8 cellular contexts compared by ENCODE assay signal in genomic region chr6:149716584-149716983, GRCh38. TPM values are rescaled to one million over a fixed set of nuclear protein-coding genes. Genes with fewer than 3 reads are reported as not detected.
DNase-seq lines count a peak whose midpoint lies in the region; ATAC-seq and TF ChIP-seq lines count a peak whose summit lies in the region.

No MANE protein-coding gene starts in this region.

- no peaks in the 10 kb centered on the region; a peak in 1 of 5 replicates for H3K9me3 Mint-ChIP-seq in H9
- no peaks in the 10 kb centered on the region for H3K9me3 Mint-ChIP-seq in activated naive CD8-positive, alpha-beta T cell treated with anti-CD3 and anti-CD28 coated beads, Interleukin-2, amount 50 U/mL, for 24 hours

- no peak overlapping the region for H2AFZ ChIP-seq in H9 (ENCODE audit: low read length)
- H2AFZ ChIP-seq in neuronal stem cell (ENCODE audit: low read length), result no peak overlapping the region

- no peak overlapping the region for H2AK5ac ChIP-seq in H9 (ENCODE audit: insufficient read length, low read length)
- no peak overlapping the region for H2AK5ac ChIP-seq in neuronal stem cell (ENCODE audit: low read depth, low read length)

- no peaks in the 10 kb centered on the region for H3K27me3 ChIP-seq in H9 (ENCODE audit: insufficient read depth, low read length)
- no peaks in the 10 kb centered on the region for H3K27me3 ChIP-seq in liver (ENCODE audit: control insufficient read depth in 4 of 4, insufficient read depth in 4 of 4, low read length in 3 of 4)
- no peaks in the 10 kb centered on the region for H3K27me3 ChIP-seq in neuronal stem cell (ENCODE audit: control insufficient read depth in 3 of 3, insufficient read depth in 3 of 3, low read depth in 1 of 3, low read length in 3 of 3)

- H3K9me3 ChIP-seq in H9 (ENCODE audit: control insufficient read depth, low read depth, low read length), result no peaks in the 10 kb centered on the region
- H3K9me3 ChIP-seq in liver (ENCODE audit: control insufficient read depth in 4 of 4, low read length in 3 of 4), result no peaks in the 10 kb centered on the region
- H3K9me3 ChIP-seq in mucosa of descending colon, result no peaks in the 10 kb centered on the region
- no peaks in the 10 kb centered on the region for H3K9me3 ChIP-seq in neuronal stem cell (replicated peaks in 1 of 2; ENCODE audit: control insufficient read depth in 2 of 2, insufficient read depth in 1 of 2, low read depth in 1 of 2, low read length in 2 of 2)

- peaks cover 1 to 11% (median 5%) of the 10 kb centered on the region in 3 experiments; a peak in 4 of 7 replicates for H3K36me3 Mint-ChIP-seq in H9 (ENCODE audit: insufficient read depth in 1 of 3, low read depth in 3 of 3)
- H3K36me3 Mint-ChIP-seq in activated naive CD8-positive, alpha-beta T cell treated with anti-CD3 and anti-CD28 coated beads, Interleukin-2, amount 50 U/mL, for 24 hours (ENCODE audit: low read depth), result peaks cover 10% of the 10 kb centered on the region

- no peak overlapping the region for H3K56ac ChIP-seq in H9 (ENCODE audit: insufficient read length, low read depth, low read length)

- H4K5ac ChIP-seq in H9 (ENCODE audit: insufficient read length, low read depth, low read length), result no peak overlapping the region

- no peak for ATAC-seq in activated naive CD8-positive, alpha-beta T cell treated with anti-CD3 and anti-CD28 coated beads, Interleukin-2, amount 50 U/mL, for 24 hours
- ATAC-seq in mucosa of descending colon (no peak), HG03469 (IDR thresholded peaks at IDR 0.05; ENCODE audit: unreplicated experiment) (no peak)

- peak overlapping the region; percentile 88 to 90 for H3K4me3 Mint-ChIP-seq in H9
- peak overlapping the region; percentile 99 for H3K4me3 Mint-ChIP-seq in activated naive CD8-positive, alpha-beta T cell treated with anti-CD3 and anti-CD28 coated beads, Interleukin-2, amount 50 U/mL, for 24 hours

- no peak overlapping the region for H3T11ph ChIP-seq in H9 (ENCODE audit: low read length)

- no peak for TF ChIP-seq RAD21 in liver (IDR thresholded peaks at IDR 0.05)

- H3K23me2 ChIP-seq in H9 (ENCODE audit: insufficient read length, low read depth, low read length, poor library complexity, severe bottlenecking), result peaks cover 10% of the 10 kb centered on the region

- H2BK120ac ChIP-seq in H9 (ENCODE audit: low read depth, low read length, poor library complexity, severe bottlenecking) (no peak overlapping the region), neuronal stem cell (ENCODE audit: low read depth, low read length) (no peak overlapping the region)

- H2BK20ac ChIP-seq in H9 (ENCODE audit: low read depth, low read length, poor library complexity, severe bottlenecking), result no peak overlapping the region

- H3K9ac ChIP-seq in H9 (ENCODE audit: extremely low read depth, insufficient read length, low read length) (peak overlapping the region; percentile 26), liver (ENCODE audit: low read depth in 1 of 2, low read length in 2 of 2) (peak overlapping the region; percentile 96), neuronal stem cell (ENCODE audit: low read depth, low read length, poor library complexity) (no peak overlapping the region)

- no CpG with 5 or more reads among the region's 3 CpGs for WGBS in H9 (ENCODE audit: extremely low coverage, insufficient read length, low lambda C conversion rate)
- WGBS in liver, result 13% methylated on average over 3 of the region's 3 CpGs
- WGBS in neuronal stem cell (ENCODE audit: extremely low coverage in 2 of 2, insufficient read length in 2 of 2, insufficient replicate concordance in 1 of 2), 2 donors, result no CpG with 5 or more reads among the region's 3 CpGs

- H3K79me1 ChIP-seq in H9 (ENCODE audit: insufficient read depth, low read depth, low read length, poor library complexity, severe bottlenecking), result no peaks in the 10 kb centered on the region
- H3K79me1 ChIP-seq in neuronal stem cell (ENCODE audit: low read depth, low read length), result peaks cover 5% of the 10 kb centered on the region

- H3K79me2 ChIP-seq in H9 (ENCODE audit: insufficient read depth, low read length), result peaks cover 20% of the 10 kb centered on the region; the same call in 1 of the 2 replicates

- H3K27me3 Mint-ChIP-seq in H9 (ENCODE audit: low read depth), result no peaks in the 10 kb centered on the region
- H3K27me3 Mint-ChIP-seq in activated naive CD8-positive, alpha-beta T cell treated with anti-CD3 and anti-CD28 coated beads, Interleukin-2, amount 50 U/mL, for 24 hours, result no peaks in the 10 kb centered on the region

- H3K18ac ChIP-seq in H9 (ENCODE audit: insufficient read length, low read depth, low read length) (no peak overlapping the region), neuronal stem cell (ENCODE audit: low read length) (no peak overlapping the region)

- H3K4ac ChIP-seq in H9 (ENCODE audit: low read depth, low read length) (no peak overlapping the region), neuronal stem cell (ENCODE audit: low read length) (no peak overlapping the region)

- H3K4me1 ChIP-seq in H9 (ENCODE audit: insufficient read depth, low read length) (no peaks in the 10 kb centered on the region), liver (ENCODE audit: control insufficient read depth in 4 of 4, insufficient read depth in 4 of 4, low read length in 3 of 4) (peaks cover 5 to 21% (median 11%) of the 10 kb centered on the region in 4 donors), mucosa of descending colon (ENCODE audit: low read depth) (peaks cover 10% of the 10 kb centered on the region), neuronal stem cell (ENCODE audit: control insufficient read depth in 2 of 2, insufficient read depth in 1 of 2, low read depth in 1 of 2, low read length in 2 of 2) (peaks cover 2 to 10% of the 10 kb centered on the region in 2 donors)

- H4K20me1 ChIP-seq in H9 (ENCODE audit: control insufficient read depth, insufficient read depth, insufficient read length), result no peaks in the 10 kb centered on the region

- H3K23ac ChIP-seq in H9 (ENCODE audit: insufficient read length, low read depth, low read length) (no peak overlapping the region), neuronal stem cell (ENCODE audit: low read depth, low read length, poor library complexity) (no peak overlapping the region)

- H4K8ac ChIP-seq in H9 (replicated peaks; ENCODE audit: insufficient read length, low read depth, low read length) (no peak overlapping the region), neuronal stem cell (ENCODE audit: low read depth, low read length) (no peak overlapping the region)

- H3K27ac ChIP-seq in 22Rv1 (peak overlapping the region; percentile 99), H9 (ENCODE audit: insufficient read length, low read depth, low read length) (no peak overlapping the region), liver (ENCODE audit: low read depth in 1 of 2, low read length in 2 of 2) (peak overlapping the region; percentile 17 to 52), neuronal stem cell (replicated peaks; ENCODE audit: low read length) (no peak overlapping the region)

- peak overlapping the region in 2 of 3 experiments; percentile 29 to 51; a peak in 4 of 7 replicates for H3K27ac Mint-ChIP-seq in H9
- H3K27ac Mint-ChIP-seq in activated naive CD8-positive, alpha-beta T cell treated with anti-CD3 and anti-CD28 coated beads, Interleukin-2, amount 50 U/mL, for 24 hours, result peak overlapping the region; percentile 94

- H4K91ac ChIP-seq in H9 (ENCODE audit: insufficient read length, low read depth, low read length) (no peak overlapping the region), neuronal stem cell (ENCODE audit: low read depth, low read length, poor library complexity) (no peak overlapping the region)

- H2BK12ac ChIP-seq in H9 (ENCODE audit: insufficient read length, low read depth, low read length) (no peak overlapping the region), neuronal stem cell (ENCODE audit: low read length) (no peak overlapping the region)

- no peak overlapping the region for H2BK5ac ChIP-seq in H9 (ENCODE audit: insufficient read length, low read length)
- H2BK5ac ChIP-seq in neuronal stem cell (ENCODE audit: low read length), result no peak overlapping the region

- intact Hi-C loops in mucosa of descending colon (cut with DNase I, micrococcal nuclease), result no loop called here

- H3K4me2 ChIP-seq in H9 (ENCODE audit: insufficient read depth, insufficient read length, low read length) (peak overlapping the region; percentile 94), neuronal stem cell (ENCODE audit: insufficient read depth, low read length, poor library complexity, severe bottlenecking) (no peak overlapping the region)

- TF ChIP-seq CTCF in 22Rv1 (IDR thresholded peaks at IDR 0.05) (no peak), H9 (conservative IDR thresholded peaks at IDR 0.05) (no peak), liver (IDR thresholded peaks at IDR 0.05; ENCODE audit: low read depth, low read length, missing input control) (no peak), mucosa of descending colon (IDR thresholded peaks at IDR 0.05) (no peak)

- H3K4me1 Mint-ChIP-seq in H9, result peaks cover 19 to 22% of the 10 kb centered on the region in 2 experiments
- peaks cover 40% of the 10 kb centered on the region for H3K4me1 Mint-ChIP-seq in activated naive CD8-positive, alpha-beta T cell treated with anti-CD3 and anti-CD28 coated beads, Interleukin-2, amount 50 U/mL, for 24 hours

- H3K14ac ChIP-seq in H9 (ENCODE audit: insufficient read depth, low read length) (no peak overlapping the region), neuronal stem cell (ENCODE audit: low read length) (no peak overlapping the region)

- DNase-seq in H9, result no peak
- no peak for DNase-seq in activated naive CD8-positive, alpha-beta T cell treated with anti-CD3 and anti-CD28 coated beads, Interleukin-2, amount 50 U/mL, for 24 hours
- DNase-seq in mucosa of descending colon, result no peak
- no peak for DNase-seq in neuronal stem cell (ENCODE audit: low spot score)
- DNase-seq in NCI-H2171 (lab: John Stamatoyannopoulos, UW), result no peak

- H3K4me3 ChIP-seq in liver (ENCODE audit: low read depth in 1 of 3, low read length in 3 of 3) (peak overlapping the region in 2 of 3 donors; percentile 32 to 69), mucosa of descending colon (no peak overlapping the region), neuronal stem cell (ENCODE audit: low read length in 2 of 2) (peak overlapping the region in 1 of 2 donors; percentile 94)

- H3K36me3 ChIP-seq in liver (ENCODE audit: control insufficient read depth in 4 of 4, insufficient read depth in 3 of 4, low read depth in 1 of 4, low read length in 3 of 4) (no peaks in the 10 kb centered on the region), mucosa of descending colon (ENCODE audit: low read depth) (no peaks in the 10 kb centered on the region), neuronal stem cell (replicated peaks in 1 of 2; ENCODE audit: control insufficient read depth in 2 of 2, insufficient read depth in 2 of 2, low read length in 2 of 2) (peaks cover 0 to 37% of the 10 kb centered on the region in 2 donors)

- H2BK15ac ChIP-seq in H9 (ENCODE audit: low read depth, low read length) (no peak overlapping the region), neuronal stem cell (ENCODE audit: low read length) (no peak overlapping the region)

RNA-seq across cellular contexts. Expression of gene LATS1, which starts 1.3 kb away (rescaled TPM):
- 25.1 and 26.3 TPM in 2 replicates for total RNA-seq in H9 (2021)
- 1 to 10 TPM; 8.3 to 9.2 TPM for total RNA-seq in liver
- polyA plus RNA-seq in liver, result 1 to 10 TPM; 2.7 to 2.8 TPM
- 10 to 100 TPM; 23.2 to 39.0 (median 23.3) TPM for total RNA-seq in mucosa of descending colon
- polyA plus RNA-seq in neuronal stem cell (2013, experiment 1 of 2), result 9.9 TPM
- 10.3 TPM for polyA plus RNA-seq in neuronal stem cell (2013, experiment 2 of 2)

RNA-seq across cellular contexts. Expression of gene NUP43, which starts 29.7 kb away (rescaled TPM):
- total RNA-seq in H9 (2021) (92.1 and 102 TPM in 2 replicates), liver (10 to 100 TPM; 16.2 to 18.5 TPM), mucosa of descending colon (10 to 100 TPM; 25.8 to 27.9 (median 26.0) TPM)
- 1 to 10 TPM; 3.2 to 4.6 TPM for polyA plus RNA-seq in liver
- 24.3 TPM for polyA plus RNA-seq in neuronal stem cell (2013, experiment 1 of 2)
- 26.3 TPM for polyA plus RNA-seq in neuronal stem cell (2013, experiment 2 of 2)

RNA-seq across cellular contexts. Expression of gene PCMT1, which starts 33.0 kb away (rescaled TPM):
- 91.5 and 98.3 TPM in 2 replicates for total RNA-seq in H9 (2021)
- total RNA-seq in liver, result 10 to 100 TPM; 72.7 to 77.2 TPM
- polyA plus RNA-seq in liver, result 10 to 100 TPM; 56.8 to 78.8 TPM
- 10 to 100 TPM; 51.9 to 72.4 (median 57.9) TPM for total RNA-seq in mucosa of descending colon
- polyA plus RNA-seq in neuronal stem cell (2013, experiment 1 of 2), result 46.7 TPM
- 47.4 TPM for polyA plus RNA-seq in neuronal stem cell (2013, experiment 2 of 2)

Comparison
In these comparisons a context has a peak if more than half of its experiments do, and no peak if none do; other contexts are left out.
1. H3K27ac ChIP-seq: peak in 22Rv1 (single experiment) and liver (2 of 2); none in H9 (single experiment) and neuronal stem cell (single experiment).